Comparison of ENCODE assay signal across 8 cellular contexts in genomic region chr12:46546634-46547273, GRCh38.
A peak's percentile ranks its signal among the peaks of the same experiment; 100 is the strongest.
DNase-seq lines count a peak whose midpoint lies in the region; ATAC-seq, FAIRE-seq and TF ChIP-seq lines count a peak whose summit lies in the region.

No MANE protein-coding gene starts in this region.

- H3K23me2 ChIP-seq in H9 (ENCODE audit: insufficient read length, low read depth, low read length, poor library complexity, severe bottlenecking) = no peaks in the 10 kb centered on the region

- SMC1A ChIA-PET in GM12878 (lab: Charles Lee; ENCODE audit: uncharacterized antibody, unreplicated experiment) = interaction anchor here (0.5 to 2.5 kb wide), 13 partner anchors 8 to 366 kb away, joined by 3 to 11 read pairs (median 4); no protein-coding TSS in a partner anchor

- H3K36me3 ChIP-seq in GM12878 (ENCODE audit: control insufficient read depth in 2 of 2, insufficient read depth in 2 of 2, low read length in 1 of 2) (no peaks in the 10 kb centered on the region; a peak in 1 of 4 replicates), Karpas-422 (ENCODE audit: insufficient read depth, low read length) (no peaks in the 10 kb centered on the region)

- H3K9me2 ChIP-seq in Karpas-422 (replicated peaks; ENCODE audit: insufficient read depth, low read length) = no peaks in the 10 kb centered on the region

- no peak overlapping the region for H2BK15ac ChIP-seq in H9 (ENCODE audit: low read depth, low read length)

- no peak overlapping the region for H2BK120ac ChIP-seq in H9 (ENCODE audit: low read depth, low read length, poor library complexity, severe bottlenecking)

- no peak overlapping the region for H2AK5ac ChIP-seq in H9 (ENCODE audit: insufficient read length, low read length)

- POLR2A ChIA-PET in GM12878 (lab: Charles Lee) = interaction anchor here (0.7 to 1.5 kb wide), 4 partner anchors 25 to 77 kb away, joined by 3 to 4 read pairs (median 4); no protein-coding TSS in a partner anchor

- DNase-seq in CMK (ENCODE audit: low read depth) (peak; percentile 14), GM20000 (ENCODE audit: low spot score) (peak; percentile 66), GM12878 (ENCODE audit: low read depth, low spot score) (peak; percentile 25), KG1 (lab: John Stamatoyannopoulos, UW) (no peak), H9 (no peak), Karpas-422 (no peak), caudate nucleus (lab: John Stamatoyannopoulos, UW) (no peak)

- no peak overlapping the region for H3K27ac Mint-ChIP-seq in H9

- no peak overlapping the region for H3K4me3 ChIP-seq in GM12878
- H3K4me3 ChIP-seq in Karpas-422 (ENCODE audit: low read length) = no peak overlapping the region

- RAD21 ChIA-PET in GM12878 (lab: Charles Lee; ENCODE audit: unreplicated experiment) = interaction anchor here (0.7 to 2.0 kb wide), 7 partner anchors 12 to 176 kb away, joined by 3 to 6 read pairs (median 3); no protein-coding TSS in a partner anchor

- peak; percentile 22 to 35; a peak in 1 of 4 replicates for TF ChIP-seq EP300 in GM12878 (IDR thresholded peaks at IDR 0.05; ENCODE audit: borderline replicate concordance in 1 of 2, control insufficient read depth in 1 of 2, low read depth in 2 of 2, low read length in 2 of 2)

- H3K4me1 ChIP-seq in GM12878 (ENCODE audit: control insufficient read depth, insufficient read depth, low read length) (peaks cover 13% of the 10 kb centered on the region), H9 (ENCODE audit: insufficient read depth, low read length) (no peaks in the 10 kb centered on the region), Karpas-422 (ENCODE audit: low read length) (no peaks in the 10 kb centered on the region)

- H3K4ac ChIP-seq in H9 (ENCODE audit: low read depth, low read length) = no peak overlapping the region

- no peak overlapping the region for H3K4me2 ChIP-seq in GM12878 (ENCODE audit: control insufficient read depth, insufficient read depth)
- H3K4me2 ChIP-seq in H9 (ENCODE audit: insufficient read depth, insufficient read length, low read length) = no peak overlapping the region
- H3K4me2 ChIP-seq in Karpas-422 (ENCODE audit: low read depth, low read length, poor library complexity, severe bottlenecking) = no peak overlapping the region

- peak; percentile 73 for FAIRE-seq in GM12878 (lab: Jason Lieb, UNC)

- no peak overlapping the region for H2BK5ac ChIP-seq in H9 (ENCODE audit: insufficient read length, low read length)

- H3K9me3 Mint-ChIP-seq in H9 = peaks cover 22 to 26% of the 10 kb centered on the region in 2 experiments

- intact Hi-C loops in GM12878 (cut with micrococcal nuclease; ENCODE audit: unreplicated experiment) = no loop called here

- 23% methylated on average over 2 of the region's 2 CpGs for WGBS in GM12878 (ENCODE audit: insufficient coverage, insufficient replicate concordance, low lambda C conversion rate, missing lambda C conversion rate)
- WGBS in H9 (ENCODE audit: extremely low coverage, insufficient read length, low lambda C conversion rate) = no CpG with 5 or more reads among the region's 2 CpGs

- H3K9ac ChIP-seq in GM12878 (ENCODE audit: control insufficient read depth, insufficient read depth, low read length) = no peak overlapping the region
- H3K9ac ChIP-seq in H9 (ENCODE audit: extremely low read depth, insufficient read length, low read length) = no peak overlapping the region
- H3K9ac ChIP-seq in Karpas-422 (ENCODE audit: low read length) = no peak overlapping the region

- H3K18ac ChIP-seq in H9 (ENCODE audit: insufficient read length, low read depth, low read length) = no peak overlapping the region

- in situ Hi-C loops in GM12878 (cut with MboI) = no loop called here

- H3K27me3 ChIP-seq in GM12878 (replicated peaks in 1 of 2; ENCODE audit: control insufficient read depth in 2 of 2, insufficient read depth in 2 of 2, low read length in 1 of 2) (no peaks in the 10 kb centered on the region), H9 (ENCODE audit: insufficient read depth, low read length) (no peaks in the 10 kb centered on the region), Karpas-422 (ENCODE audit: low read length) (no peaks in the 10 kb centered on the region)

- no peak overlapping the region for H3K14ac ChIP-seq in H9 (ENCODE audit: insufficient read depth, low read length)

- H3K23ac ChIP-seq in H9 (ENCODE audit: insufficient read length, low read depth, low read length) = no peak overlapping the region

- H4K5ac ChIP-seq in H9 (ENCODE audit: insufficient read length, low read depth, low read length) = no peak overlapping the region

- no peak for TF ChIP-seq POLR2A in GM12878 (IDR thresholded peaks at IDR 0.05; ENCODE audit: low read depth, low read length)

- H3K9me3 ChIP-seq in GM12878 (replicated peaks; ENCODE audit: control insufficient read depth, insufficient read depth, low read length) = no peaks in the 10 kb centered on the region; the same call in 1 of the 3 replicates
- H3K9me3 ChIP-seq in H9 (ENCODE audit: control insufficient read depth, low read depth, low read length) = peaks cover 14% of the 10 kb centered on the region
- no peaks in the 10 kb centered on the region for H3K9me3 ChIP-seq in Karpas-422 (ENCODE audit: low read length)

- ATAC-seq in HG03520 (IDR thresholded peaks at IDR 0.05; ENCODE audit: unreplicated experiment) (peak; percentile 94), GM12878 (peak; percentile 93)

- H3K79me1 ChIP-seq in H9 (ENCODE audit: insufficient read depth, low read depth, low read length, poor library complexity, severe bottlenecking) = no peaks in the 10 kb centered on the region

- no peak for TF ChIP-seq RAD21 in GM12878 (IDR thresholded peaks at IDR 0.05; ENCODE audit: insufficient read depth, low read depth, low read length)

- H2AFZ ChIP-seq in GM12878 (ENCODE audit: control insufficient read depth, low read depth, low read length) (no peak overlapping the region), H9 (ENCODE audit: low read length) (no peak overlapping the region), Karpas-422 (ENCODE audit: low read length) (no peak overlapping the region)

- 0 out of 4 replicates have a peak, but pooled peaks cover 0 to 4% of the 10 kb centered on the region in 2 experiments for H3K4me1 Mint-ChIP-seq in H9

- peaks cover 12 to 19% (median 18%) of the 10 kb centered on the region in 3 experiments for H3K36me3 Mint-ChIP-seq in H9 (ENCODE audit: insufficient read depth in 1 of 3, low read depth in 3 of 3)

- BruUV-seq in GM12878 (replicated peaks; lab: Mats Ljungman, UMichigan) = no TSS peak

- H3K79me2 ChIP-seq in GM12878 (ENCODE audit: control insufficient read depth, insufficient read depth, low read length) (no peaks in the 10 kb centered on the region), H9 (ENCODE audit: insufficient read depth, low read length) (no peaks in the 10 kb centered on the region), Karpas-422 (ENCODE audit: low read length) (no peaks in the 10 kb centered on the region)

- CTCF ChIA-PET in GM12878 (lab: Yijun Ruan, JAX) = interaction anchor here (0.7 to 1.2 kb wide), 4 partner anchors 8 to 179 kb away, joined by 3 to 4 read pairs (median 3); no protein-coding TSS in a partner anchor

- H3K56ac ChIP-seq in H9 (ENCODE audit: insufficient read length, low read depth, low read length) = no peak overlapping the region

- H3K4me3 Mint-ChIP-seq in H9 = no peak overlapping the region

- H4K91ac ChIP-seq in H9 (ENCODE audit: insufficient read length, low read depth, low read length) = no peak overlapping the region

- no peak overlapping the region for H2BK12ac ChIP-seq in H9 (ENCODE audit: insufficient read length, low read depth, low read length)

- H3K27me3 Mint-ChIP-seq in H9 (ENCODE audit: low read depth) = peaks cover 1% of the 10 kb centered on the region; the same call in 1 of the 2 replicates

- H4K20me1 ChIP-seq in GM12878 (ENCODE audit: control insufficient read depth, insufficient read depth) (no peaks in the 10 kb centered on the region), H9 (ENCODE audit: control insufficient read depth, insufficient read depth, insufficient read length) (no peaks in the 10 kb centered on the region), Karpas-422 (ENCODE audit: insufficient read depth, low read depth, low read length) (no peaks in the 10 kb centered on the region)

- H3T11ph ChIP-seq in H9 (ENCODE audit: low read length) = no peak overlapping the region

- H2BK20ac ChIP-seq in H9 (ENCODE audit: low read depth, low read length, poor library complexity, severe bottlenecking) = no peak overlapping the region

- TF ChIP-seq CTCF in GM20000 (IDR thresholded peaks at IDR 0.05; ENCODE audit: extremely low read depth, missing control alignments) = no peak
- no peak for TF ChIP-seq CTCF in GM12878 (IDR thresholded peaks at IDR 0.05 in 2 of 3, conservative IDR thresholded peaks at IDR 0.05 in 1 of 3; ENCODE audit: control insufficient read depth in 2 of 3, extremely low read depth in 1 of 3, insufficient read depth in 1 of 3, low read depth in 3 of 3, low read length in 3 of 3)
- TF ChIP-seq CTCF in H9 (conservative IDR thresholded peaks at IDR 0.05) = no peak

- H4K8ac ChIP-seq in H9 (replicated peaks; ENCODE audit: insufficient read length, low read depth, low read length) = no peak overlapping the region

- no peak overlapping the region for H3K27ac ChIP-seq in GM12878 (ENCODE audit: control insufficient read depth, insufficient read depth)
- H3K27ac ChIP-seq in H9 (ENCODE audit: insufficient read length, low read depth, low read length) = no peak overlapping the region
- H3K27ac ChIP-seq in Karpas-422 (ENCODE audit: low read length) = no peak overlapping the region
- H3K27ac ChIP-seq in caudate nucleus (ENCODE audit: low read depth, low read length) = no peak overlapping the region

TF ChIP-seq in GM12878, 131 proteins besides CTCF, POLR2A, EP300 and RAD21 (continues in another document):
- TF ChIP-seq CBFB (IDR thresholded peaks at IDR 0.05; ENCODE audit: low read depth) = peak; percentile 62; the same call in 1 of the 2 replicates
- TF ChIP-seq CBX3 (IDR thresholded peaks at IDR 0.05; ENCODE audit: borderline replicate concordance, low read depth) = no peak
- TF ChIP-seq BHLHE40 (IDR thresholded peaks at IDR 0.05; ENCODE audit: borderline replicate concordance in 1 of 2, low read depth in 2 of 2, low read length in 1 of 2) = 0 out of 4 replicates have a peak, but pooled peaks have one; percentile 14 to 31
- no peak for TF ChIP-seq ZZZ3 (IDR thresholded peaks at IDR 0.05; ENCODE audit: control insufficient read depth, insufficient read length, low read depth)
- peak; percentile 15; the same call in 1 of the 2 replicates for TF ChIP-seq EED (IDR thresholded peaks at IDR 0.05; ENCODE audit: low read depth)
- no peak for TF ChIP-seq ATF3 (IDR thresholded peaks at IDR 0.05; ENCODE audit: borderline replicate concordance, extremely low read depth, low read depth, low read length)
- TF ChIP-seq SMC3 (IDR thresholded peaks at IDR 0.05; ENCODE audit: borderline replicate concordance, low read length) = no peak
- TF ChIP-seq MTA3 (IDR thresholded peaks at IDR 0.05; ENCODE audit: borderline replicate concordance, low read length) = peak; percentile 52; the same call in 1 of the 2 replicates
- TF ChIP-seq DPF2 (IDR thresholded peaks at IDR 0.05) = 0 out of 2 replicates have a peak, but pooled peaks have one; percentile 24

Comparison
In these comparisons a context has a peak if more than half of its experiments do, and no peak if none do; other contexts are left out.
1. DNase-seq: peak in CMK (single experiment), GM20000 (single experiment) and GM12878 (single experiment); none in KG1 (single experiment), H9 (single experiment), Karpas-422 (single experiment) and caudate nucleus (0 of 61).